11 cellular contexts compared by ENCODE assay signal in genomic region chr20:19211252-19211651, GRCh38. TPM values are rescaled to one million over a fixed set of nuclear protein-coding genes. Genes with fewer than 3 reads are reported as not detected.
DNase-seq lines count a peak whose midpoint lies in the region; ATAC-seq and TF ChIP-seq lines count a peak whose summit lies in the region.
"Had no signal": no experiment of that assay in that cellular context is flagged by ENCODE, and none has a peak within 500 bp of the region (broad histone marks: within the 10 kb centered on the region; RNA-seq: fewer than 3 reads in every experiment).

No MANE protein-coding gene starts in this region.

- H3K27me3 Mint-ChIP-seq in naive thymus-derived CD8-positive, alpha-beta T cell, result peaks cover 25 to 55% (median 46%) of the 10 kb centered on the region in 5 donors

- no peaks in the 10 kb centered on the region for H3K36me3 Mint-ChIP-seq in naive thymus-derived CD8-positive, alpha-beta T cell

- H3K27ac Mint-ChIP-seq in naive thymus-derived CD8-positive, alpha-beta T cell, result peak overlapping the region in 1 of 10 donors; percentile 60
- H3K27ac Mint-ChIP-seq: dendritic cell treated with granulocyte-macrophage colony-stimulating factor and Interleukin-4, amounts not matched to agents 40 ng/mL and 50 ng/mL, for 4 days had no signal

- peaks cover 0 to 45% (median 16%) of the 10 kb centered on the region in 45 donors for H3K27me3 ChIP-seq in dorsolateral prefrontal cortex
- H3K27me3 ChIP-seq in thyroid gland, result no peaks in the 10 kb centered on the region

- peak overlapping the region in 8 of 10 donors; percentile 4 to 76 (median 40) for H3K4me3 Mint-ChIP-seq in naive thymus-derived CD8-positive, alpha-beta T cell

- H3K36me3 ChIP-seq in thyroid gland, result no peaks in the 10 kb centered on the region

- H3K27ac ChIP-seq in dorsolateral prefrontal cortex (peak overlapping the region in 6 of 59 donors; percentile 4 to 58 (median 34)), thyroid gland (peak overlapping the region; percentile 53 to 82 (median 71))
- H3K27ac ChIP-seq: 22Rv1 had no signal

- H3K4me3 ChIP-seq in dorsolateral prefrontal cortex (peak overlapping the region in 38 of 59 donors; percentile 36 to 69 (median 59)), thyroid gland (replicated peaks in 1 of 3) (peak overlapping the region in 2 of 3 donors; percentile 54 to 60)

- no peak for TF ChIP-seq POLR2A in thyroid gland (IDR thresholded peaks at IDR 0.05)

- TF ChIP-seq CTCF in dorsolateral prefrontal cortex (IDR thresholded peaks at IDR 0.05 in 54 of 56, conservative IDR thresholded peaks at IDR 0.05 in 2 of 56; ENCODE audit: low read depth in 1 of 56, partially characterized antibody in 56 of 56) (no peak), thyroid gland (IDR thresholded peaks at IDR 0.05) (no peak)

- DNase-seq in DMS53 (lab: John Stamatoyannopoulos, UW), result peak; percentile 29
- DNase-seq in DMS53 treated with DMSO at 0.1 percent for 48 hours (lab: John Stamatoyannopoulos, UW; ENCODE audit: unreplicated experiment), result no peak
- DNase-seq in dorsolateral prefrontal cortex, result no peak
- no peak for DNase-seq in naive thymus-derived CD8-positive, alpha-beta T cell
- DNase-seq in thyroid gland, result no peak
- no peak for DNase-seq in COLO829 (ENCODE audit: low spot score)
- DNase-seq in 8988T, result no peak
- DNase-seq: KG1 had no signal

- peaks cover 0 to 4% (median 3%) of the 10 kb centered on the region in 4 donors for H3K4me1 Mint-ChIP-seq in naive thymus-derived CD8-positive, alpha-beta T cell

- WGBS in thyroid gland, 2 donors, result 39 to 48% methylated on average over 4 to 5 of the region's 5 CpGs

- H3K4me1 ChIP-seq in thyroid gland, result peaks cover 15 to 23% of the 10 kb centered on the region in 2 donors

- no peaks in the 10 kb centered on the region for H3K9me3 ChIP-seq in thyroid gland

- POLR2A ChIA-PET in naive thymus-derived CD8-positive, alpha-beta T cell (lab: Charles Lee), result no interaction called here

- intact Hi-C loops in dorsolateral prefrontal cortex (cut with DNase I), result loop anchor here (5.0 to 10.0 kb wide), 2 partner anchors 374 to 451 kb away; no protein-coding TSS in a partner anchor
- intact Hi-C loops in thyroid gland (cut with DNase I), result no loop called here

- no peak for ATAC-seq in naive thymus-derived CD8-positive, alpha-beta T cell
- ATAC-seq in HG02884 (IDR thresholded peaks at IDR 0.05; ENCODE audit: unreplicated experiment), result no peak

- no peaks in the 10 kb centered on the region for H3K9me3 Mint-ChIP-seq in naive thymus-derived CD8-positive, alpha-beta T cell
- H3K9me3 Mint-ChIP-seq: dendritic cell treated with granulocyte-macrophage colony-stimulating factor and Interleukin-4, amounts not matched to agents 40 ng/mL and 50 ng/mL, for 4 days had no signal

RNA-seq across cellular contexts. Expression of gene SLC24A3, which starts 1.2 kb away (rescaled TPM):
- total RNA-seq in dorsolateral prefrontal cortex (10 to 100 TPM in 59 of 120 experiments, 1 to 10 TPM in 61; 4.1 to 16.5 (median 9.9) TPM), thyroid gland (1 to 10 TPM; 4.0 to 8.1 (median 6.3) TPM)
- not detected for total RNA-seq in naive thymus-derived CD8-positive, alpha-beta T cell
- not detected for polyA plus RNA-seq in naive thymus-derived CD8-positive, alpha-beta T cell

Comparison
In these comparisons a context has a peak if more than half of its experiments do, and no peak if none do; other contexts are left out.
1. RNA of gene SLC24A3, which starts 1.2 kb away (total RNA-seq): 4.1 to 16.5 TPM in dorsolateral prefrontal cortex and 4.0 to 8.1 TPM in thyroid gland; not detected in naive thymus-derived CD8-positive, alpha-beta T cell; every median in the first group is over 4 times any median in the second.